ENCODE assay signal across 8 cellular contexts in genomic region chr7:64795176-64795575, GRCh38. TPM values are rescaled to one million over a fixed set of nuclear protein-coding genes. Genes with fewer than 3 reads are reported as not detected.
DNase-seq lines count a peak whose midpoint lies in the region; ATAC-seq and TF ChIP-seq lines count a peak whose summit lies in the region.

No MANE protein-coding gene starts in this region.

- H3K4me1 Mint-ChIP-seq in CD8-positive, alpha-beta memory T cell, result peaks cover 39 to 53% (median 49%) of the 10 kb centered on the region in 3 donors

- no peaks in the 10 kb centered on the region for H3K27me3 ChIP-seq in CD8-positive, alpha-beta memory T cell (ENCODE audit: insufficient read depth, low read length, poor library complexity, severe bottlenecking)
- H3K27me3 ChIP-seq in endocrine pancreas (ENCODE audit: control insufficient read depth, insufficient read depth, low read length) (no peaks in the 10 kb centered on the region), osteoblast (ENCODE audit: insufficient read depth, low read length) (no peaks in the 10 kb centered on the region)

- peak overlapping the region; percentile 95 for H3K4me3 ChIP-seq in CD8-positive, alpha-beta memory T cell (ENCODE audit: low read length)
- peak overlapping the region; percentile 81 for H3K4me3 ChIP-seq in endocrine pancreas (ENCODE audit: control insufficient read depth, insufficient read depth, low read length)
- peak overlapping the region; percentile 98 for H3K4me3 ChIP-seq in osteoblast (ENCODE audit: insufficient read depth, low read length)

- no peaks in the 10 kb centered on the region for H4K20me1 ChIP-seq in osteoblast (ENCODE audit: insufficient read depth, low read length)

- peak overlapping the region; percentile 95 to 99 (median 99) for H3K27ac Mint-ChIP-seq in CD8-positive, alpha-beta memory T cell

- peak overlapping the region; percentile 96 to 100 (median 99) for H3K4me3 Mint-ChIP-seq in CD8-positive, alpha-beta memory T cell

- no peaks in the 10 kb centered on the region for H3K36me3 ChIP-seq in CD8-positive, alpha-beta memory T cell (ENCODE audit: insufficient read depth, low read length)
- H3K36me3 ChIP-seq in endocrine pancreas (ENCODE audit: control insufficient read depth, insufficient read depth, low read length) (peaks cover 2% of the 10 kb centered on the region), osteoblast (ENCODE audit: insufficient read depth, low read length) (peaks cover 10% of the 10 kb centered on the region)

- no peaks in the 10 kb centered on the region for H3K9me3 ChIP-seq in CD8-positive, alpha-beta memory T cell (ENCODE audit: low read length)
- H3K9me3 ChIP-seq in endocrine pancreas (ENCODE audit: control insufficient read depth, low read length) (no peaks in the 10 kb centered on the region), osteoblast (ENCODE audit: low read depth, low read length) (no peaks in the 10 kb centered on the region)

- peak overlapping the region; percentile 96 for H3K4me2 ChIP-seq in osteoblast (ENCODE audit: insufficient read depth, low read length)

- no peaks in the 10 kb centered on the region for H3K9me3 Mint-ChIP-seq in CD8-positive, alpha-beta memory T cell

- H3K4me1 ChIP-seq in CD8-positive, alpha-beta memory T cell (ENCODE audit: insufficient read depth, low read length), result peaks cover 24% of the 10 kb centered on the region
- H3K4me1 ChIP-seq in endocrine pancreas (ENCODE audit: control insufficient read depth, insufficient read depth, low read length), result peaks cover 7% of the 10 kb centered on the region
- peaks cover 8% of the 10 kb centered on the region for H3K4me1 ChIP-seq in osteoblast (ENCODE audit: insufficient read depth, low read length)

- peak overlapping the region; percentile 85 for H3K9ac ChIP-seq in endocrine pancreas (ENCODE audit: control insufficient read depth, insufficient read depth, low read length)

- no peaks in the 10 kb centered on the region for H3K27me3 Mint-ChIP-seq in CD8-positive, alpha-beta memory T cell

- no peak overlapping the region for H2AFZ ChIP-seq in osteoblast (ENCODE audit: low read length)

- H3K79me2 ChIP-seq in osteoblast (ENCODE audit: insufficient read depth, low read length), result peaks cover 39% of the 10 kb centered on the region

- peaks cover 4 to 35% (median 10%) of the 10 kb centered on the region in 3 donors for H3K36me3 Mint-ChIP-seq in CD8-positive, alpha-beta memory T cell

- CTCF ChIA-PET in CD8-positive, alpha-beta memory T cell (lab: Charles Lee), result no interaction called here

- H3K27ac ChIP-seq in CD8-positive, alpha-beta memory T cell (ENCODE audit: low read depth, low read length), result peak overlapping the region; percentile 92
- H3K27ac ChIP-seq in osteoblast (ENCODE audit: low read depth, low read length), result peak overlapping the region; percentile 95
- H3K27ac ChIP-seq in substantia nigra (ENCODE audit: low read depth, low read length, poor library complexity, severe bottlenecking), result no peak overlapping the region

- ATAC-seq in HG02981 (IDR thresholded peaks at IDR 0.05; ENCODE audit: unreplicated experiment) (no peak), GM19328 (IDR thresholded peaks at IDR 0.05; ENCODE audit: unreplicated experiment) (no peak)

- POLR2A ChIA-PET in CD8-positive, alpha-beta memory T cell (lab: Charles Lee), result interaction anchor here (0.9 to 1.5 kb wide), 2 partner anchors 129 to 211 kb away, joined by 3 to 8 read pairs; partner anchors contain the start of genes ERV3-1 and ZNF107

- no peak for DNase-seq in CD8-positive, alpha-beta memory T cell
- DNase-seq in NCI-H69 (lab: John Stamatoyannopoulos, UW), result peak; percentile 19
- no peak for DNase-seq in osteoblast (ENCODE audit: insufficient read length, low spot score, missing footprints)
- DNase-seq in substantia nigra (lab: John Stamatoyannopoulos, UW), result no peak
- no peak for DNase-seq in NCI-H1694 treated with DMSO at 0.1 percent for 48 hours (lab: John Stamatoyannopoulos, UW)

- TF ChIP-seq CTCF in osteoblast (IDR thresholded peaks at IDR 0.05; ENCODE audit: extremely low read depth, low read depth, low read length), result no peak

RNA-seq across cellular contexts. Expression of gene ZNF138, which starts 0.9 kb away (rescaled TPM):
- total RNA-seq in CD8-positive, alpha-beta memory T cell, result 10 to 100 TPM in 1 of 2 experiments, 1 to 10 TPM in 1; 9.5 to 10.4 TPM
- polyA plus RNA-seq in CD8-positive, alpha-beta memory T cell, result 10.7 TPM
- 4.7 and 8.3 TPM in 2 replicates for total RNA-seq in osteoblast
